24 cellular contexts compared by ENCODE assay signal in the genomic region with DNA sequence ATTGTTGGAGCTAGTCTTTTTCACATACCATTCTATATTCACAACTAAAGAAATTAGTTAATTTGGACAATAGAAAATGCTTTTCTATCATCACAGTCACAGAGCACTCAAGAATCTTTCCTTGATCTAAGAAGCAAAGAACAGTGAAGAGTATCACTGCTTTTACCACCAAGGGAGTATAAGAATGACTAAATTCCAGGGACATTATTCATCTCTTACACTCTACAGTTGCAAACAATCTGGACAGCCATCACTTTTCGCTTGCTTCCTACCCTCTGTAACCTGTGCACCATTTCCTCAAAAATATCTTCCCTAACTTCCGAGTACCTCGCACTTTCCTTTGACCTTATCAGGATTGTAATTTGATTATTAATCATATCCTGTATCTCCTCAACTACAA.
DNase-seq lines count a peak whose midpoint lies in the region; ATAC-seq, FAIRE-seq and TF ChIP-seq lines count a peak whose summit lies in the region.
"Had no signal": no experiment of that assay in that cellular context is flagged by ENCODE, and none has a peak within 500 bp of the region (broad histone marks: within the 10 kb centered on the region; RNA-seq: fewer than 3 reads in every experiment).

No MANE protein-coding gene starts in this region.

- H3K9me3 Mint-ChIP-seq in glutamatergic neuron (ENCODE audit: unreplicated experiment) = no peaks in the 10 kb centered on the region
- H3K9me3 Mint-ChIP-seq: CD4-positive, alpha-beta T cell had no signal

- no peak overlapping the region for H3K4me3 ChIP-seq in SK-N-SH (ENCODE audit: low read depth in 2 of 2, low read length in 1 of 2)
- H3K4me3 ChIP-seq in epithelial cell of esophagus (ENCODE audit: low read length) = no peak overlapping the region
- no peak overlapping the region for H3K4me3 ChIP-seq in heart right ventricle
- H3K4me3 ChIP-seq: MG63, PC-9 had no signal

- intact Hi-C loops in heart right ventricle (cut with DNase I) = loop anchor here in 1 of 10 donors (5.0 kb wide), 1 partner anchor 1768 kb away; no protein-coding TSS in a partner anchor

- H3K4me2 ChIP-seq in SK-N-SH = no peak overlapping the region
- H3K4me2 ChIP-seq: PC-9 had no signal

- H3K27me3 Mint-ChIP-seq in glutamatergic neuron (ENCODE audit: unreplicated experiment) = no peaks in the 10 kb centered on the region
- H3K27me3 Mint-ChIP-seq: CD4-positive, alpha-beta T cell had no signal

- no peaks in the 10 kb centered on the region for H4K20me1 ChIP-seq in SK-N-SH (ENCODE audit: insufficient read depth)

- DNase-seq in HS-27A (ENCODE audit: low read depth) = peak; percentile 7
- DNase-seq in SK-N-SH = no peak
- peak; percentile 2 for DNase-seq in epithelial cell of esophagus (ENCODE audit: low read depth)
- peak; percentile 36 for DNase-seq in urothelium cell line (ENCODE audit: low spot score)
- no peak for DNase-seq in heart right ventricle
- no peak for DNase-seq in erythroblast (lab: John Stamatoyannopoulos, UW)
- no peak for DNase-seq in glutamatergic neuron
- DNase-seq: Caco-2; CD4-positive, alpha-beta T cell; DMS 273 treated with DMSO at 0.1 percent for 48 hours; DMS79 treated with DMSO at 0.1 percent for 48 hours; Kasumi-1; MG63; NCI-H1417; NCI-H1694 treated with DMSO at 0.1 percent for 48 hours; NCI-H446; NCI-H526 treated with DMSO at 0.1 percent for 48 hours; PC-9; SIG-M5 had no signal

- no peak for ATAC-seq in heart right ventricle

- no peak overlapping the region for H3K27ac Mint-ChIP-seq in glutamatergic neuron (ENCODE audit: unreplicated experiment)
- H3K27ac Mint-ChIP-seq: CD4-positive, alpha-beta T cell had no signal

- no peak overlapping the region for H3K9ac ChIP-seq in SK-N-SH

- H3K36me3 ChIP-seq in SK-N-SH (replicated peaks in 1 of 2; ENCODE audit: control insufficient read depth in 1 of 2, insufficient read depth in 2 of 2, low read length in 1 of 2) = no peaks in the 10 kb centered on the region
- no peaks in the 10 kb centered on the region for H3K36me3 ChIP-seq in heart right ventricle
- H3K36me3 ChIP-seq: MG63 had no signal

- H3K9me3 ChIP-seq in SK-N-SH = no peaks in the 10 kb centered on the region
- no peaks in the 10 kb centered on the region for H3K9me3 ChIP-seq in heart right ventricle
- H3K9me3 ChIP-seq: Caco-2, MG63 had no signal

- no peaks in the 10 kb centered on the region for H3K9me2 ChIP-seq in SK-N-SH

- no peaks in the 10 kb centered on the region for H3K4me1 Mint-ChIP-seq in glutamatergic neuron (ENCODE audit: low read depth, unreplicated experiment)

- peaks cover 3% of the 10 kb centered on the region for H3F3A ChIP-seq in SK-N-SH (replicated peaks; ENCODE audit: insufficient read depth)

- POLR2A ChIA-PET in SK-N-SH (lab: Yijun Ruan, JAX) = no interaction called here

- H3K27me3 ChIP-seq in SK-N-SH (ENCODE audit: insufficient read depth) = no peaks in the 10 kb centered on the region
- no peaks in the 10 kb centered on the region for H3K27me3 ChIP-seq in heart right ventricle

- no peaks in the 10 kb centered on the region for H3K79me2 ChIP-seq in SK-N-SH (ENCODE audit: insufficient read depth)

- H3K4me3 Mint-ChIP-seq in glutamatergic neuron (ENCODE audit: unreplicated experiment) = no peak overlapping the region
- H3K4me3 Mint-ChIP-seq: CD4-positive, alpha-beta T cell had no signal

- H3K27ac ChIP-seq in SK-N-SH (ENCODE audit: low read depth in 2 of 2, low read length in 1 of 2) = no peak overlapping the region
- no peak overlapping the region for H3K27ac ChIP-seq in heart right ventricle
- H3K27ac ChIP-seq: PC-9, RWPE1 had no signal

- no peak for TF ChIP-seq RAD21 in SK-N-SH (IDR thresholded peaks at IDR 0.05; ENCODE audit: low read length)

- H3K4me1 ChIP-seq in SK-N-SH (ENCODE audit: control insufficient read depth in 1 of 2, insufficient read depth in 2 of 2, low read depth in 1 of 2, low read length in 1 of 2) = no peaks in the 10 kb centered on the region
- no peaks in the 10 kb centered on the region for H3K4me1 ChIP-seq in heart right ventricle
- H3K4me1 ChIP-seq: Caco-2 had no signal

- 0 out of 2 replicates have a peak overlapping the region, but pooled peaks have one; percentile 23 for H2AFZ ChIP-seq in SK-N-SH (ENCODE audit: low read depth)
- H2AFZ ChIP-seq: PC-9 had no signal

- H3K36me3 Mint-ChIP-seq in glutamatergic neuron (ENCODE audit: unreplicated experiment) = no peaks in the 10 kb centered on the region

- TF ChIP-seq POLR2A in erythroblast (IDR thresholded peaks at IDR 0.05; ENCODE audit: low read length) = no peak

- TF ChIP-seq EP300 in SK-N-SH (IDR thresholded peaks at IDR 0.05; ENCODE audit: borderline replicate concordance in 1 of 2, low read depth in 1 of 2, low read length in 1 of 2) = no peak

- FAIRE-seq in urothelium cell line (lab: Jason Lieb, UNC) = no peak
- FAIRE-seq: G401.6, GM18507, GM19239, H1 had no signal

- no peak for TF ChIP-seq CTCF in SK-N-SH (IDR thresholded peaks at IDR 0.05)
- TF ChIP-seq CTCF in epithelial cell of esophagus (IDR thresholded peaks at IDR 0.05; ENCODE audit: insufficient read depth, low read depth, low read length, missing control alignments) = no peak
- no peak for TF ChIP-seq CTCF in heart right ventricle (IDR thresholded peaks at IDR 0.05)
- TF ChIP-seq CTCF in glutamatergic neuron (IDR thresholded peaks at IDR 0.05; ENCODE audit: partially characterized antibody, unreplicated experiment) = no peak

- WGBS in SK-N-SH (ENCODE audit: low lambda C conversion rate) = 84% methylated on average over 3 of the region's 3 CpGs
- WGBS in heart right ventricle, 2 donors = 60 to 62% methylated on average over 3 of the region's 3 CpGs

- CTCF ChIA-PET in SK-N-SH (lab: Yijun Ruan, JAX) = no interaction called here

TF ChIP-seq in SK-N-SH, 30 proteins besides CTCF, POLR2A, EP300 and RAD21:
- TF ChIP-seq, protein P1, sequence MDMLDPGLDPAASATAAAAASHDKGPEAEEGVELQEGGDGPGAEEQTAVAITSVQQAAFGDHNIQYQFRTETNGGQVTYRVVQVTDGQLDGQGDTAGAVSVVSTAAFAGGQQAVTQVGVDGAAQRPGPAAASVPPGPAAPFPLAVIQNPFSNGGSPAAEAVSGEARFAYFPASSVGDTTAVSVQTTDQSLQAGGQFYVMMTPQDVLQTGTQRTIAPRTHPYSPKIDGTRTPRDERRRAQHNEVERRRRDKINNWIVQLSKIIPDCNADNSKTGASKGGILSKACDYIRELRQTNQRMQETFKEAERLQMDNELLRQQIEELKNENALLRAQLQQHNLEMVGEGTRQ (IDR thresholded peaks at IDR 0.05; ENCODE audit: borderline replicate concordance, low read depth, low read length) = no peak
- TF ChIP-seq FOSL2 (IDR thresholded peaks at IDR 0.05; ENCODE audit: borderline replicate concordance, low read depth) (peak; percentile 22; the same call in 1 of the 2 replicates), SIN3A (IDR thresholded peaks at IDR 0.05; ENCODE audit: borderline replicate concordance, low read depth, low read length) (no peak), GABPA (IDR thresholded peaks at IDR 0.05; ENCODE audit: low read depth) (no peak)
- TF ChIP-seq, protein P2, sequence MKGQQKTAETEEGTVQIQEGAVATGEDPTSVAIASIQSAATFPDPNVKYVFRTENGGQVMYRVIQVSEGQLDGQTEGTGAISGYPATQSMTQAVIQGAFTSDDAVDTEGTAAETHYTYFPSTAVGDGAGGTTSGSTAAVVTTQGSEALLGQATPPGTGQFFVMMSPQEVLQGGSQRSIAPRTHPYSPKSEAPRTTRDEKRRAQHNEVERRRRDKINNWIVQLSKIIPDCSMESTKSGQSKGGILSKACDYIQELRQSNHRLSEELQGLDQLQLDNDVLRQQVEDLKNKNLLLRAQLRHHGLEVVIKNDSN (IDR thresholded peaks at IDR 0.05; ENCODE audit: borderline replicate concordance, low read depth) = no peak

Comparison
In these comparisons a context has a peak if more than half of its experiments do, and no peak if none do; other contexts are left out.
1. DNase-seq: peak in HS-27A (single experiment), epithelial cell of esophagus (single experiment) and urothelium cell line (single experiment); none in SK-N-SH (single experiment), heart right ventricle (0 of 2), erythroblast (0 of 2) and glutamatergic neuron (single experiment).